In genomic region chr3:180267202-180267843, GRCh38 we compare ENCODE assay signal across 10 cellular contexts.
DNase-seq lines count a peak whose midpoint lies in the region; ATAC-seq and TF ChIP-seq lines count a peak whose summit lies in the region.
"Had no signal": no experiment of that assay in that cellular context is flagged by ENCODE, and none has a peak within 500 bp of the region (broad histone marks: within the 10 kb centered on the region; RNA-seq: fewer than 3 reads in every experiment).

No MANE protein-coding gene starts in this region.

- H3K4me3 ChIP-seq in ACC112 (ENCODE audit: low read depth, low read length) = peak overlapping the region; percentile 61

- no peaks in the 10 kb centered on the region for H3K36me3 ChIP-seq in ACC112 (ENCODE audit: insufficient read depth, low read length)

- ATAC-seq in GM18909 (IDR thresholded peaks at IDR 0.05; ENCODE audit: poor library complexity, unreplicated experiment) = peak; percentile 100
- peak; percentile 100 for ATAC-seq in HG02840 (IDR thresholded peaks at IDR 0.05; ENCODE audit: low FRiP score, unreplicated experiment)
- no peak for ATAC-seq in omental fat pad (ENCODE audit: low FRiP score)

- peak overlapping the region; percentile 69 for H2AFZ ChIP-seq in ACC112 (ENCODE audit: low read length, unreplicated experiment)

- H3K27ac ChIP-seq in ACC112 (ENCODE audit: low read depth, low read length) = no peak overlapping the region
- H3K27ac ChIP-seq: C4-2B had no signal

- H3K27me3 ChIP-seq in ACC112 (ENCODE audit: insufficient read depth, low read length) = no peaks in the 10 kb centered on the region

- no peak for TF ChIP-seq CTCF in omental fat pad (IDR thresholded peaks at IDR 0.05)

- DNase-seq in NAMALWA (ENCODE audit: low spot score) (peak; percentile 6), omental fat pad (ENCODE audit: low spot score) (no peak), NCI-H2171 (lab: John Stamatoyannopoulos, UW) (no peak), kidney glomerular epithelial cell (lab: John Stamatoyannopoulos, UW) (no peak)
- DNase-seq in activated CD8-positive, alpha-beta memory T cell treated with anti-CD3 and anti-CD28 coated beads, Interleukin-2, amount 50 U/mL, for 48 hours = no peak
- DNase-seq: activated CD4-positive, CD25-positive, alpha-beta regulatory T cell had no signal

- no peaks in the 10 kb centered on the region for H3K79me2 ChIP-seq in ACC112 (ENCODE audit: control insufficient read depth, insufficient read depth, low read length, unreplicated experiment)

- peaks cover 12% of the 10 kb centered on the region for H3K4me1 ChIP-seq in ACC112 (ENCODE audit: control insufficient read depth, insufficient read depth, low read length, unreplicated experiment)
